18 cellular contexts compared by ENCODE assay signal in the genomic region with DNA sequence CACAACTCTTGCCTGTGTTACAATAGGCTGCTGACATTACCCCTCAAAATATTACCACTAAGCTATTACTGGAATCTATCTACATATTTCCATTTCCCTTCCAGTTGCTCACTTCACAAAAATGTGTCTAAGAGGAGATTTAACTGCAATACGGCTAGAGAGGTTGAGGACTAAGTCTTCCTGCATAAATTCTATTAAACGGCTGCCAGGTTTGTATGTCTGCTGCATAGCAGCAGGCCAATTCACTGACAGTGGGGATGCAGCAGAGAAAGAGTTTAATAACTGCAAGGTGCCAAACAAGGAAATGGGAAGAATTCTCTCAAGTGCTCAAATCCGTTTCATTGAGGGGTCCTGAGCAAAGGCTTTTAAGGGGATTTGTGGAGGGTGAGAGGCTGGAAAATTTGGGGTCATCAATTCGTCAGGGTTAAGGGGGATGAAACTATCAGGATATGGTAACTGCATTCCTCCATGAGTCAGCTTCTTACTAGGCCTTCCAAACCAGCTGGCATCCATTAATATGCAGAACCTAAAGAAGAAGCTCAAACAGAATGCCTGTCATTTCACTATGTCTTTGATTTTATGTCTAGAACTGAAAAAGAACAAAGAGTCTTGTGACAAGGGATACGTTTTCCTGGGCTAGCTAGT.
DNase-seq lines count a peak whose midpoint lies in the region; ATAC-seq and TF ChIP-seq lines count a peak whose summit lies in the region.
"Had no signal": no experiment of that assay in that cellular context is flagged by ENCODE, and none has a peak within 500 bp of the region (broad histone marks: within the 10 kb centered on the region; RNA-seq: fewer than 3 reads in every experiment).

No MANE protein-coding gene starts in this region.

- DNase-seq in AG09309 (ENCODE audit: low read depth) (peak; percentile 59), HS-5 (ENCODE audit: low read depth) (peak; percentile 60), chondrocyte (ENCODE audit: low spot score) (no peak), iris pigment epithelial cell (ENCODE audit: low read depth) (peak; percentile 89), HEK293T (ENCODE audit: extremely low spot score) (no peak), DMS53 treated with DMSO at 0.1 percent for 48 hours (lab: John Stamatoyannopoulos, UW; ENCODE audit: unreplicated experiment) (no peak), pons (ENCODE audit: low spot score) (no peak)
- DNase-seq: activated effector memory CD4-positive, alpha-beta T cell treated with Interleukin-2 at 50 U/mL for 16 hours; amygdala; colonic mucosa; head of caudate nucleus; NCI-H1048; nucleus accumbens; RPMI8226; stimulated activated CD4-positive, alpha-beta T cell treated with anti-CD3 and anti-CD28 coated beads, Interleukin-2, amount 100 ng/mL, for 48 hours; substantia nigra had no signal

- H3K27ac Mint-ChIP-seq in chondrocyte (ENCODE audit: unreplicated experiment): peak overlapping the region; percentile 56

- H3K4me1 Mint-ChIP-seq in chondrocyte (ENCODE audit: low read depth): peaks cover 7% of the 10 kb centered on the region

- no peaks in the 10 kb centered on the region for H3K36me3 Mint-ChIP-seq in chondrocyte (ENCODE audit: low read depth)

- no peak overlapping the region for H3K4me3 ChIP-seq in AG09309 (ENCODE audit: control insufficient read depth, low read depth, low read length)
- H3K4me3 ChIP-seq: colonic mucosa, K562 had no signal

- ATAC-seq in GM21447 (IDR thresholded peaks at IDR 0.05; ENCODE audit: unreplicated experiment): no peak
- ATAC-seq: K562 had no signal

- no peaks in the 10 kb centered on the region for H3K27me3 Mint-ChIP-seq in chondrocyte (ENCODE audit: low read depth)

- CTCF ChIA-PET in HEK293T (lab: Yijun Ruan, JAX): no interaction called here

- H3K4me3 Mint-ChIP-seq in chondrocyte (ENCODE audit: unreplicated experiment): no peak overlapping the region

- TF ChIP-seq CTCF in AG09309 (IDR thresholded peaks at IDR 0.05; ENCODE audit: control insufficient read depth, insufficient read depth, low read depth, low read length, missing control alignments) (no peak), chondrocyte (IDR thresholded peaks at IDR 0.05) (no peak)

- peaks cover 14% of the 10 kb centered on the region for H3K9me3 Mint-ChIP-seq in chondrocyte (ENCODE audit: low read depth)

- POLR2A ChIA-PET in HEK293T (lab: Yijun Ruan, JAX): no interaction called here

TF ChIP-seq in HEK293T, 16 proteins besides CTCF, POLR2A, EP300 and RAD21:
- TF ChIP-seq PKNOX1 (IDR thresholded peaks at IDR 0.05): no peak
- no peak for TF ChIP-seq BHLHE40 (IDR thresholded peaks at IDR 0.05; ENCODE audit: borderline replicate concordance)

Comparison
In these comparisons a context has a peak if more than half of its experiments do, and no peak if none do; other contexts are left out.
1. DNase-seq: peak in AG09309 (single experiment), HS-5 (single experiment) and iris pigment epithelial cell (single experiment); none in chondrocyte (single experiment), HEK293T (single experiment), DMS53 treated with DMSO at 0.1 percent for 48 hours (single experiment) and pons (single experiment).